ENCODE assay signal across 25 cellular contexts in the genomic region with DNA sequence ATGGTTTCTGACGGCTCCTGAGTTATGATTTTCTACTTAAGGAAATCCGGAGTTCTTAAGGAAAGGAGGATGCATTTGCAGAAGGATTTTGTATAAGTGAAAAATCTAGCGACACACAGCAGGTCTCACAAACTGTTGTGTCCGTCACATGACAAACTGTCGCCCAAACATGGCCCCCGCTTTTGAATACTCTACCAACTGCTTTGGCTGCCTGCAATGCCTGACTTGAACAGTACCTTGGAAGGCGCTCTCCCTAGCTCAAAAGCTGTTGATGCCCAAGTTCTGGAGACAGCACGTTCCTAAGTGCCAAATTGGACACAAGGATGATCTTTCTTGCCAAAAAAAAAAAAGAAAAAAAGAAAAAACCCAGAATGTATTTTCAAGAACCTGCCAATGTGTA.
DNase-seq lines count a peak whose midpoint lies in the region; ATAC-seq, FAIRE-seq and TF ChIP-seq lines count a peak whose summit lies in the region.
"Had no signal": no experiment of that assay in that cellular context is flagged by ENCODE, and none has a peak within 500 bp of the region (broad histone marks: within the 10 kb centered on the region; RNA-seq: fewer than 3 reads in every experiment).

No MANE protein-coding gene starts in this region.

- no peaks in the 10 kb centered on the region for H3K4me1 Mint-ChIP-seq in nephron progenitor cell
- H3K4me1 Mint-ChIP-seq: stimulated activated memory B cell treated with anti-CD40 and anti-IgM and Interleukin-4, amounts not matched to agents 10 μg/mL and 1 μg/mL and 100 μg/mL, for 72 hours had no signal

- in situ Hi-C loops in G401 (cut with HindIII; ENCODE audit: low sequenced_read_pairs) = no loop called here

- H4K20me1 ChIP-seq in H1 (replicated peaks in 1 of 2; ENCODE audit: control insufficient read depth in 1 of 2, insufficient read depth in 2 of 2, low read length in 2 of 2) (no peaks in the 10 kb centered on the region), osteoblast (ENCODE audit: insufficient read depth, low read length) (no peaks in the 10 kb centered on the region)

- H2BK5ac ChIP-seq in H1 (ENCODE audit: low read depth, low read length) = no peak overlapping the region

- no peak overlapping the region for H3K18ac ChIP-seq in H1 (ENCODE audit: extremely low read depth, low read length)

- H3K9me3 Mint-ChIP-seq in nephron progenitor cell = peaks cover 3% of the 10 kb centered on the region
- H3K9me3 Mint-ChIP-seq: activated T-cell treated with anti-CD3 and anti-CD28 coated beads, Interleukin-2, amount 50 U/mL, for 4 hours; CD4-positive, alpha-beta T cell had no signal

- CTCF ChIA-PET in H1 (lab: Charles Lee; ENCODE audit: partially characterized antibody) = interaction anchor here (0.8 to 9.2 kb wide), 3 partner anchors 15 to 274 kb away, joined by 4 to 87 read pairs (median 4); no protein-coding TSS in a partner anchor

- TF ChIP-seq CTCF in H1 (IDR thresholded peaks at IDR 0.05; ENCODE audit: control extremely low read depth in 1 of 3, insufficient read depth in 1 of 3, low read depth in 1 of 3, low read length in 3 of 3) (peak in 1 of 3 experiments; percentile 31; a peak in 1 of 4 replicates), nephron progenitor cell (IDR thresholded peaks at IDR 0.05) (no peak), osteoblast (IDR thresholded peaks at IDR 0.05; ENCODE audit: extremely low read depth, low read depth, low read length) (no peak)

- no peaks in the 10 kb centered on the region for H3K79me2 ChIP-seq in H1 (ENCODE audit: control insufficient read depth in 1 of 2, insufficient read depth in 2 of 2, low read length in 2 of 2)
- no peaks in the 10 kb centered on the region for H3K79me2 ChIP-seq in osteoblast (ENCODE audit: insufficient read depth, low read length)

- TF ChIP-seq RAD21 in H1 (IDR thresholded peaks at IDR 0.05 in 1 of 2, conservative IDR thresholded peaks at IDR 0.05 in 1 of 2; ENCODE audit: low read depth in 2 of 2, low read length in 2 of 2) = no peak

- H4K8ac ChIP-seq in H1 (ENCODE audit: extremely low read depth, insufficient read depth, low read length) = no peak overlapping the region

- no peaks in the 10 kb centered on the region for H3K79me1 ChIP-seq in H1 (ENCODE audit: low read depth, low read length)

- no peak for ATAC-seq in HG02852 (IDR thresholded peaks at IDR 0.05; ENCODE audit: unreplicated experiment)
- ATAC-seq: activated T-cell treated with anti-CD3 and anti-CD28 coated beads, Interleukin-2, amount 50 U/mL, for 4 hours; sciatic nerve; stimulated activated memory B cell treated with anti-CD40 and anti-IgM and Interleukin-4, amounts not matched to agents 10 μg/mL and 1 μg/mL and 100 μg/mL, for 72 hours had no signal

- H3K27ac ChIP-seq in H1 (ENCODE audit: low read depth, low read length) (no peak overlapping the region), osteoblast (ENCODE audit: low read depth, low read length) (no peak overlapping the region)
- H3K27ac ChIP-seq: epithelial cell of prostate had no signal

- no peak overlapping the region for H3K9ac ChIP-seq in H1 (replicated peaks in 1 of 4; ENCODE audit: extremely low read depth in 1 of 4, low read depth in 3 of 4, low read length in 3 of 4)
- H3K9ac ChIP-seq: SK-N-SH had no signal

- H3K27me3 ChIP-seq in H1 (replicated peaks in 1 of 4; ENCODE audit: control insufficient read depth in 3 of 4, extremely low read depth in 1 of 4, insufficient read depth in 3 of 4, low read length in 3 of 4) (no peaks in the 10 kb centered on the region), osteoblast (ENCODE audit: insufficient read depth, low read length) (no peaks in the 10 kb centered on the region)

- no peak overlapping the region for H2BK120ac ChIP-seq in H1 (replicated peaks; ENCODE audit: low read depth, low read length)

- H2BK15ac ChIP-seq in H1 (ENCODE audit: low read length) = no peak overlapping the region

- FAIRE-seq in H1 (lab: Jason Lieb, UNC) (no peak), RCC 7860 (lab: Jason Lieb, UNC) (no peak), GM12891 (lab: Jason Lieb, UNC) (no peak)

- H3K36me3 Mint-ChIP-seq in nephron progenitor cell (ENCODE audit: low read depth) = no peaks in the 10 kb centered on the region
- H3K36me3 Mint-ChIP-seq: stimulated activated memory B cell treated with anti-CD40 and anti-IgM and Interleukin-4, amounts not matched to agents 10 μg/mL and 1 μg/mL and 100 μg/mL, for 72 hours had no signal

- no peak overlapping the region for H4K91ac ChIP-seq in H1 (replicated peaks; ENCODE audit: insufficient read length, low read length)

- 85% methylated on average over 8 of the region's 8 CpGs; no CpG with 5 or more reads in 1 of the 2 experiments for WGBS in H1 (ENCODE audit: extremely low coverage in 1 of 2, insufficient coverage in 1 of 2, insufficient read length in 1 of 2, insufficient replicate concordance in 2 of 2, low coverage in 1 of 2, low lambda C conversion rate in 2 of 2, missing lambda C conversion rate in 1 of 2), 2 experiments

- no peak overlapping the region for H3K4me3 ChIP-seq in H1 (ENCODE audit: extremely low read depth in 1 of 4, insufficient read depth in 2 of 4, low read depth in 3 of 4, low read length in 4 of 4)
- H3K4me3 ChIP-seq in osteoblast (ENCODE audit: insufficient read depth, low read length) = no peak overlapping the region

- no peak overlapping the region for H2BK12ac ChIP-seq in H1 (ENCODE audit: low read depth, low read length)

- H3K23ac ChIP-seq in H1 (ENCODE audit: insufficient read length) = no peak overlapping the region

- H3K4me3 Mint-ChIP-seq in nephron progenitor cell = no peak overlapping the region
- H3K4me3 Mint-ChIP-seq: activated T-cell treated with anti-CD3 and anti-CD28 coated beads, Interleukin-2, amount 50 U/mL, for 4 hours; CD4-positive, alpha-beta T cell; stimulated activated memory B cell treated with anti-CD40 and anti-IgM and Interleukin-4, amounts not matched to agents 10 μg/mL and 1 μg/mL and 100 μg/mL, for 72 hours had no signal

- no peak overlapping the region for H2AK5ac ChIP-seq in H1 (ENCODE audit: low read depth, low read length)

- H2BK20ac ChIP-seq in H1 (ENCODE audit: low read length) = no peak overlapping the region

- H3K36me3 ChIP-seq in H1 (ENCODE audit: control insufficient read depth in 2 of 4, insufficient read depth in 4 of 4, low read length in 3 of 4) = no peaks in the 10 kb centered on the region
- H3K36me3 ChIP-seq in osteoblast (ENCODE audit: insufficient read depth, low read length) = no peaks in the 10 kb centered on the region

- no peaks in the 10 kb centered on the region for H3K23me2 ChIP-seq in H1 (ENCODE audit: low read depth, low read length)

- H3K27ac Mint-ChIP-seq in nephron progenitor cell = peak overlapping the region; percentile 58
- H3K27ac Mint-ChIP-seq: CD4-positive, alpha-beta T cell; progenitor cell of endocrine pancreas; stimulated activated memory B cell treated with anti-CD40 and anti-IgM and Interleukin-4, amounts not matched to agents 10 μg/mL and 1 μg/mL and 100 μg/mL, for 72 hours had no signal

- no peak for TF ChIP-seq EP300 in H1 (IDR thresholded peaks at IDR 0.05; ENCODE audit: borderline replicate concordance in 1 of 2, low read depth in 2 of 2, low read length in 2 of 2)

- POLR2A ChIA-PET in H1 (lab: Charles Lee; ENCODE audit: partially characterized antibody) = no interaction called here

- H3K14ac ChIP-seq in H1 (ENCODE audit: insufficient read length) = no peak overlapping the region

- no peaks in the 10 kb centered on the region for H3K9me3 ChIP-seq in H1 (ENCODE audit: insufficient read depth in 2 of 2, low read depth in 1 of 2, low read length in 1 of 2)
- H3K9me3 ChIP-seq in osteoblast (ENCODE audit: low read depth, low read length) = no peaks in the 10 kb centered on the region
- H3K9me3 ChIP-seq: SK-N-SH had no signal

- peak; percentile 4 for DNase-seq in G401 (ENCODE audit: low spot score)
- peak; percentile 5 for DNase-seq in OCI-M1 (lab: John Stamatoyannopoulos, UW)
- DNase-seq in H1 (ENCODE audit: low read depth in 1 of 2, low spot score in 2 of 2) = no peak
- DNase-seq in nephron progenitor cell = no peak
- no peak for DNase-seq in RCC 7860 (ENCODE audit: low spot score)
- DNase-seq in GM12891 (ENCODE audit: insufficient read length, low spot score) = no peak
- no peak for DNase-seq in osteoblast (ENCODE audit: insufficient read length, low spot score, missing footprints)
- DNase-seq: activated CD4-positive, alpha-beta T cell treated with anti-CD3 and anti-CD28 coated beads for 4 hours; activated T-cell treated with anti-CD3 and anti-CD28 coated beads, Interleukin-2, amount 50 U/mL, for 4 hours; CD4-positive, alpha-beta T cell; EL; HCEC 1CT; kidney glomerular epithelial cell; NCI-H1105; NCI-H2029; NCI-H345; NCI-H748 treated with DMSO at 0.1 percent for 48 hours; SK-N-SH; stimulated activated CD4-positive, alpha-beta T cell treated with anti-CD3 and anti-CD28 coated beads, Interleukin-4, amount 100 ng/mL, for 4 hours; T-helper 2 cell had no signal

- no peaks in the 10 kb centered on the region for H3K4me1 ChIP-seq in H1 (replicated peaks in 1 of 4; ENCODE audit: control insufficient read depth in 3 of 4, insufficient read depth in 4 of 4, low read length in 3 of 4)
- H3K4me1 ChIP-seq in osteoblast (ENCODE audit: insufficient read depth, low read length) = no peaks in the 10 kb centered on the region

- H3K4ac ChIP-seq in H1 (replicated peaks; ENCODE audit: insufficient read length, low read depth, low read length) = no peak overlapping the region

- H3K4me2 ChIP-seq in H1 (ENCODE audit: insufficient read depth in 1 of 2, low read depth in 2 of 2, low read length in 2 of 2) (no peak overlapping the region), osteoblast (ENCODE audit: insufficient read depth, low read length) (no peak overlapping the region)
- H3K4me2 ChIP-seq: SK-N-SH had no signal

- no peak overlapping the region for H3K56ac ChIP-seq in H1 (replicated peaks; ENCODE audit: insufficient read length, low read depth, low read length)

- H4K5ac ChIP-seq in H1 (ENCODE audit: insufficient read length, low read depth, low read length) = no peak overlapping the region

- H2AFZ ChIP-seq in H1 (ENCODE audit: low read length) (peak overlapping the region; percentile 25), osteoblast (ENCODE audit: low read length) (no peak overlapping the region)

- peaks cover 8% of the 10 kb centered on the region for H3K27me3 Mint-ChIP-seq in nephron progenitor cell (ENCODE audit: low read depth, poor library complexity)
- H3K27me3 Mint-ChIP-seq: progenitor cell of endocrine pancreas had no signal

- TF ChIP-seq POLR2A in H1 (IDR thresholded peaks at IDR 0.05; ENCODE audit: control extremely low read depth in 1 of 2, low read depth in 2 of 2, low read length in 2 of 2) (no peak), GM12891 (IDR thresholded peaks at IDR 0.05; ENCODE audit: low read depth, low read length) (no peak)

TF ChIP-seq in H1, 55 proteins besides CTCF, POLR2A, EP300 and RAD21 (continues in another document):
- TF ChIP-seq TCF12 (IDR thresholded peaks at IDR 0.05; ENCODE audit: low read depth, low read length) = no peak

TF ChIP-seq in GM12891, 5 proteins besides CTCF, POLR2A, EP300 and RAD21 (continues in another document):
- TF ChIP-seq POLR2AphosphoS5 (IDR thresholded peaks at IDR 0.05; ENCODE audit: low read depth, low read length) = no peak
- TF ChIP-seq SPI1 (IDR thresholded peaks at IDR 0.05; ENCODE audit: low read depth, low read length) = no peak
- TF ChIP-seq PAX5 (IDR thresholded peaks at IDR 0.05; ENCODE audit: insufficient read depth, low read length, severe bottlenecking) = no peak
- TF ChIP-seq TAF1 (IDR thresholded peaks at IDR 0.05; ENCODE audit: low read depth, low read length) = no peak

Comparison
In these comparisons a context has a peak if more than half of its experiments do, and no peak if none do; other contexts are left out.
1. DNase-seq: peak in G401 (single experiment) and OCI-M1 (single experiment); none in H1 (0 of 2), nephron progenitor cell (single experiment), RCC 7860 (single experiment), GM12891 (single experiment) and osteoblast (single experiment).